9 cellular contexts compared by ENCODE assay signal in genomic region chrX:56281789-56282188, GRCh38. TPM values are rescaled to one million over a fixed set of nuclear protein-coding genes. Genes with fewer than 3 reads are reported as not detected.
A peak's percentile ranks its signal among the peaks of the same experiment; 100 is the strongest.
DNase-seq lines count a peak whose midpoint lies in the region; ATAC-seq and TF ChIP-seq lines count a peak whose summit lies in the region.
"Had no signal": no experiment of that assay in that cellular context is flagged by ENCODE, and none has a peak within 500 bp of the region (broad histone marks: within the 10 kb centered on the region; RNA-seq: fewer than 3 reads in every experiment).

No MANE protein-coding gene starts in this region.

- H3K9me3 ChIP-seq in stomach: no peaks in the 10 kb centered on the region

- peak; percentile 33 for TF ChIP-seq CTCF in AG09309 (IDR thresholded peaks at IDR 0.05; ENCODE audit: control insufficient read depth, insufficient read depth, low read depth, low read length, missing control alignments)
- no peak for TF ChIP-seq CTCF in stomach (IDR thresholded peaks at IDR 0.05)

- no peak for ATAC-seq in GM19395 (IDR thresholded peaks at IDR 0.05; ENCODE audit: unreplicated experiment)
- ATAC-seq in HG03439 (IDR thresholded peaks at IDR 0.05; ENCODE audit: unreplicated experiment): no peak
- ATAC-seq: stimulated activated memory B cell treated with anti-CD40 and anti-IgM and Interleukin-4, amounts not matched to agents 10 μg/mL and 1 μg/mL and 100 μg/mL, for 72 hours had no signal

- H3K27ac ChIP-seq in stomach: no peak overlapping the region

- peaks cover 0 to 4% (median 0%) of the 10 kb centered on the region in 3 donors for H3K27me3 ChIP-seq in stomach

- H3K4me1 ChIP-seq in stomach: no peaks in the 10 kb centered on the region

- no peak for TF ChIP-seq EP300 in stomach (IDR thresholded peaks at IDR 0.05)

- in situ Hi-C loops in G401 (cut with HindIII; ENCODE audit: low sequenced_read_pairs): no loop called here

- DNase-seq in AG09309 (ENCODE audit: low read depth): no peak
- peak; percentile 5 for DNase-seq in G401 (ENCODE audit: low spot score)
- DNase-seq in RKO (ENCODE audit: low spot score): peak; percentile 74
- peak; percentile 0 for DNase-seq in fibroblast of gingiva (ENCODE audit: low read depth)
- DNase-seq in NCI-H1417 treated with DMSO at 0.1 percent for 48 hours (lab: John Stamatoyannopoulos, UW): no peak
- DNase-seq in stomach: no peak

- H3K36me3 ChIP-seq in stomach: peaks cover 0 to 11% (median 7%) of the 10 kb centered on the region in 4 donors

- no peak for TF ChIP-seq POLR2A in stomach (IDR thresholded peaks at IDR 0.05)

- H3K4me3 ChIP-seq in AG09309 (ENCODE audit: control insufficient read depth, low read depth, low read length) (no peak overlapping the region), stomach (no peak overlapping the region)

- intact Hi-C loops in stomach (cut with DNase I; ENCODE audit: low total_unique reads): no loop called here

RNA-seq across cellular contexts. Expression of gene KLF8, which starts 49.6 kb away (rescaled TPM):
- total RNA-seq in G401 (2014; rRNA removed; shearing (Covaris generic)): not detected in 2 replicates
- total RNA-seq in stomach: 10 to 100 TPM in 1 of 5 donors, 1 to 10 TPM in 3, under 1 TPM in 1; 0.29 to 15.2 (median 7.2) TPM
- polyA plus RNA-seq in stomach: 10 to 100 TPM in 1 of 3 donors, 1 to 10 TPM in 2; 1.1 to 13.3 (median 2.1) TPM

Comparison
In these comparisons a context has a peak if more than half of its experiments do, and no peak if none do; other contexts are left out.
1. DNase-seq: peak in G401 (single experiment), RKO (single experiment) and fibroblast of gingiva (single experiment); none in AG09309 (single experiment), NCI-H1417 treated with DMSO at 0.1 percent for 48 hours (single experiment) and stomach (single experiment).